ENCODE assay signal across 8 cellular contexts in the genomic region with DNA sequence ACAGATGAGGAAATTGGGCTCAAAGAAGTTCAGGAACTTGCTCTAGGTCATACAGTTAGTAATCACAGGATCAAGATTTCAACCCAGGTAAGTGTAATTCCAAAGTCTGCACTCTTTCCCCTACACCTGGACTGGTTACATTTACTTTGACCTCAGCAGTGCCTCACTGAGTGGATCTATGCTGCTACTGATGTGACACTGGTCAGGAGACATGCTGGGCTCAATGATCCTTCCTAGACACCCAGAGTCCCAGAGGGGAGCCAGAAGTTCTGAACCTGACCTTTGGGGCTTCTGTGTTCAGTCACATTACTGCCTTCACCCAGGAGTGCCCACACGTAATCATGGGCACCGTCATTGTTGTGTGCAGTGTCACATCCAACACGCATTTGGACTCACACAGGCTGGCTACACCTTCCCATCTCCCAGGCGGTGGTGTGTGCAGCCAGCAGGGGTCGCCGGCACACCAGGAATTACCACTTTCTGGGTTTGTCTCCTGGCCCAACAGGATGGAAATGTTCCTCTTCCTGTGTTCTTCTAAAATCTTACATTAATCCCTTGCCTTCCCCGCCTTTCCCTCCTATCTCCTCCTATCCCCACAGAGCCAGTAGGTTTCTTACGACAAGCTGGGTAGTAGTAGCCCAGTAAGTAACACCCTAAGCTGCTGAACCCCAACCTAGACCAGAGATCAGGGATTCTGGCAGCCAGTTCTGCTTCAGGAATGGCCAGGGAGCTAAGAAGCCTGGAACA. TPM values are rescaled to one million over a fixed set of nuclear protein-coding genes. Genes with fewer than 3 reads are reported as not detected.
DNase-seq lines count a peak whose midpoint lies in the region; ATAC-seq and TF ChIP-seq lines count a peak whose summit lies in the region.

No MANE protein-coding gene starts in this region.

- no peak overlapping the region for H3K27ac Mint-ChIP-seq in activated CD8-positive, alpha-beta memory T cell treated with anti-CD3 and anti-CD28 coated beads, Interleukin-2, amount 10 ng/mL, durations not matched to agents 7 days and 5 days
- no peak overlapping the region for H3K27ac Mint-ChIP-seq in endodermal cell

- H4K20me1 ChIP-seq in DOHH2 (ENCODE audit: control insufficient read depth, insufficient read depth, low read depth, low read length): no peaks in the 10 kb centered on the region

- peaks cover 91% of the 10 kb centered on the region for H3K27me3 Mint-ChIP-seq in activated CD8-positive, alpha-beta memory T cell treated with anti-CD3 and anti-CD28 coated beads, Interleukin-2, amount 10 ng/mL, durations not matched to agents 7 days and 5 days
- peaks cover 87% of the 10 kb centered on the region for H3K27me3 Mint-ChIP-seq in endodermal cell (ENCODE audit: insufficient read depth)

- no peaks in the 10 kb centered on the region for H3K79me2 ChIP-seq in DOHH2 (ENCODE audit: control insufficient read depth, low read length)

- H3K9me3 ChIP-seq in DOHH2 (ENCODE audit: control insufficient read depth, insufficient read depth, low read length): no peaks in the 10 kb centered on the region
- H3K9me3 ChIP-seq in endodermal cell (ENCODE audit: control insufficient read depth, low read length): no peaks in the 10 kb centered on the region
- H3K9me3 ChIP-seq in mucosa of descending colon: no peaks in the 10 kb centered on the region

- H3K4me2 ChIP-seq in DOHH2 (ENCODE audit: low read length): no peak overlapping the region

- H3K9me2 ChIP-seq in DOHH2 (replicated peaks; ENCODE audit: control insufficient read depth, low read length): no peaks in the 10 kb centered on the region

- TF ChIP-seq CTCF in DOHH2 (IDR thresholded peaks at IDR 0.05; ENCODE audit: low read depth, low read length, poor library complexity, severe bottlenecking) (peak; percentile 91), endodermal cell (conservative IDR thresholded peaks at IDR 0.05) (peak; percentile 98), mucosa of descending colon (IDR thresholded peaks at IDR 0.05) (peak; percentile 85)

- H3K4me3 Mint-ChIP-seq in activated CD8-positive, alpha-beta memory T cell treated with anti-CD3 and anti-CD28 coated beads, Interleukin-2, amount 10 ng/mL, durations not matched to agents 7 days and 5 days: no peak overlapping the region
- no peak overlapping the region for H3K4me3 Mint-ChIP-seq in endodermal cell

- DNase-seq in NOMO-1 (lab: John Stamatoyannopoulos, UW; ENCODE audit: unreplicated experiment in 2 of 2) (peak; percentile 21 to 32), endodermal cell (peak; percentile 98), mucosa of descending colon (peak; percentile 61 to 89 (median 89))
- peak; percentile 81 for DNase-seq in activated CD8-positive, alpha-beta memory T cell treated with anti-CD3 and anti-CD28 coated beads, Interleukin-2, amount 10 ng/mL, durations not matched to agents 7 days and 5 days
- peak; percentile 50 to 59 for DNase-seq in stimulated activated CD8-positive, alpha-beta memory T cell treated with anti-CD3 and anti-CD28 coated beads, Interleukin-4, amount 100 ng/mL, for 4 hours (ENCODE audit: low read depth in 2 of 2, low spot score in 1 of 2)

- H3K9ac ChIP-seq in endodermal cell (ENCODE audit: extremely low read depth, low read length, poor library complexity, severe bottlenecking): no peak overlapping the region

- ATAC-seq in HG03108 (IDR thresholded peaks at IDR 0.05; ENCODE audit: unreplicated experiment) (peak; percentile 70), mucosa of descending colon (peak; percentile 93), GM21528 (IDR thresholded peaks at IDR 0.05; ENCODE audit: low FRiP score, unreplicated experiment) (no peak)
- peak; percentile 90 for ATAC-seq in activated CD8-positive, alpha-beta memory T cell treated with anti-CD3 and anti-CD28 coated beads, Interleukin-2, amount 10 ng/mL, durations not matched to agents 7 days and 5 days

- H3K4me1 Mint-ChIP-seq in activated CD8-positive, alpha-beta memory T cell treated with anti-CD3 and anti-CD28 coated beads, Interleukin-2, amount 10 ng/mL, durations not matched to agents 7 days and 5 days: peaks cover 4% of the 10 kb centered on the region
- peaks cover 6% of the 10 kb centered on the region for H3K4me1 Mint-ChIP-seq in endodermal cell

- WGBS in endodermal cell (ENCODE audit: insufficient coverage in 1 of 2, insufficient read length in 1 of 2), 2 experiments: 4 to 7% methylated on average over 6 to 8 of the region's 8 CpGs

- intact Hi-C loops in mucosa of descending colon (cut with DNase I, micrococcal nuclease): loop anchor here (5.0 kb wide), 1 partner anchor 41 kb away; no protein-coding TSS in a partner anchor

- no peaks in the 10 kb centered on the region for H3K36me3 Mint-ChIP-seq in activated CD8-positive, alpha-beta memory T cell treated with anti-CD3 and anti-CD28 coated beads, Interleukin-2, amount 10 ng/mL, durations not matched to agents 7 days and 5 days
- no peaks in the 10 kb centered on the region for H3K36me3 Mint-ChIP-seq in endodermal cell (ENCODE audit: low read depth)

- H3K4me1 ChIP-seq in DOHH2 (ENCODE audit: control insufficient read depth, low read length): peaks cover 9% of the 10 kb centered on the region
- H3K4me1 ChIP-seq in endodermal cell (ENCODE audit: control insufficient read depth, insufficient read depth, low read length): no peaks in the 10 kb centered on the region
- H3K4me1 ChIP-seq in mucosa of descending colon (ENCODE audit: low read depth): no peaks in the 10 kb centered on the region

- H3F3A ChIP-seq in DOHH2 (ENCODE audit: control insufficient read depth, insufficient read depth): no peaks in the 10 kb centered on the region

- H3K4me3 ChIP-seq in DOHH2 (ENCODE audit: low read length) (no peak overlapping the region), endodermal cell (ENCODE audit: low read length) (no peak overlapping the region), mucosa of descending colon (no peak overlapping the region)

- H3K9me3 Mint-ChIP-seq in activated CD8-positive, alpha-beta memory T cell treated with anti-CD3 and anti-CD28 coated beads, Interleukin-2, amount 10 ng/mL, durations not matched to agents 7 days and 5 days (ENCODE audit: low read depth): no peaks in the 10 kb centered on the region
- no peaks in the 10 kb centered on the region for H3K9me3 Mint-ChIP-seq in endodermal cell

- CTCF ChIA-PET in activated CD8-positive, alpha-beta memory T cell treated with anti-CD3 and anti-CD28 coated beads, Interleukin-2, amount 10 ng/mL, durations not matched to agents 7 days and 5 days (lab: Charles Lee): interaction anchor here (0.5 to 10.0 kb wide), 18 partner anchors 11 to 597 kb away, joined by 3 to 239 read pairs (median 4); partner anchors contain the start of genes ATP5MC2, CALCOCO1 and CISTR

- H3K27me3 ChIP-seq in DOHH2 (ENCODE audit: control insufficient read depth, low read length) (peaks cover 73% of the 10 kb centered on the region), endodermal cell (ENCODE audit: control insufficient read depth, insufficient read depth, low read length, poor library complexity, severe bottlenecking) (peaks cover 88% of the 10 kb centered on the region)

- H3K36me3 ChIP-seq in DOHH2 (ENCODE audit: control insufficient read depth, low read length): no peaks in the 10 kb centered on the region
- no peaks in the 10 kb centered on the region for H3K36me3 ChIP-seq in endodermal cell (ENCODE audit: control insufficient read depth, insufficient read depth, low read length)
- no peaks in the 10 kb centered on the region for H3K36me3 ChIP-seq in mucosa of descending colon (ENCODE audit: low read depth)

- H3K27ac ChIP-seq in DOHH2 (ENCODE audit: low read depth, low read length) (no peak overlapping the region), endodermal cell (ENCODE audit: low read depth, low read length) (no peak overlapping the region)

RNA-seq across cellular contexts. Expression of gene CALCOCO1, which starts 25.6 kb away (rescaled TPM):
- total RNA-seq in activated CD8-positive, alpha-beta memory T cell treated with anti-CD3 and anti-CD28 coated beads, Interleukin-2, amount 10 ng/mL, durations not matched to agents 7 days and 5 days: 10 to 100 TPM; 39.0 to 40.0 TPM
- total RNA-seq in endodermal cell (10 to 100 TPM; 41.4 to 45.7 TPM), mucosa of descending colon (100 to 1,000 TPM in 2 of 3 donors, 10 to 100 TPM in 1; 62.2 to 235 (median 119) TPM)
- 72.2 TPM for polyA plus RNA-seq in endodermal cell (2013, experiment 1 of 2)
- 59.0 TPM for polyA plus RNA-seq in endodermal cell (2013, experiment 2 of 2)

RNA-seq across cellular contexts. Expression of gene ATP5MC2, which starts 25.8 kb away (rescaled TPM):
- 100 to 1,000 TPM; 253 to 333 TPM for total RNA-seq in activated CD8-positive, alpha-beta memory T cell treated with anti-CD3 and anti-CD28 coated beads, Interleukin-2, amount 10 ng/mL, durations not matched to agents 7 days and 5 days
- total RNA-seq in endodermal cell (100 to 1,000 TPM; 299 to 307 TPM), mucosa of descending colon (100 to 1,000 TPM; 328 to 354 (median 349) TPM)
- polyA plus RNA-seq in endodermal cell (2013, experiment 1 of 2): 609 TPM
- 513 TPM for polyA plus RNA-seq in endodermal cell (2013, experiment 2 of 2)

RNA-seq across cellular contexts. Expression of gene CISTR, which starts 50.1 kb away (rescaled TPM):
- not detected for total RNA-seq in activated CD8-positive, alpha-beta memory T cell treated with anti-CD3 and anti-CD28 coated beads, Interleukin-2, amount 10 ng/mL, durations not matched to agents 7 days and 5 days
- not detected for total RNA-seq in endodermal cell
- not detected for polyA plus RNA-seq in endodermal cell (2013, experiment 1 of 2)
- not detected for polyA plus RNA-seq in endodermal cell (2013, experiment 2 of 2)
- not detected for total RNA-seq in mucosa of descending colon

Comparison
In these comparisons a context has a peak if more than half of its experiments do, and no peak if none do; other contexts are left out.
1. DNase-seq: peak in every context shown above with its lines; median percentile 98 in endodermal cell; 89 in mucosa of descending colon; 81 in activated CD8-positive, alpha-beta memory T cell treated with anti-CD3 and anti-CD28 coated beads, Interleukin-2, amount 10 ng/mL, durations not matched to agents 7 days and 5 days; 54 in stimulated activated CD8-positive, alpha-beta memory T cell treated with anti-CD3 and anti-CD28 coated beads, Interleukin-4, amount 100 ng/mL, for 4 hours; 26 in NOMO-1.